ENCODE assay signal across 1 cellular context in the genomic region with DNA sequence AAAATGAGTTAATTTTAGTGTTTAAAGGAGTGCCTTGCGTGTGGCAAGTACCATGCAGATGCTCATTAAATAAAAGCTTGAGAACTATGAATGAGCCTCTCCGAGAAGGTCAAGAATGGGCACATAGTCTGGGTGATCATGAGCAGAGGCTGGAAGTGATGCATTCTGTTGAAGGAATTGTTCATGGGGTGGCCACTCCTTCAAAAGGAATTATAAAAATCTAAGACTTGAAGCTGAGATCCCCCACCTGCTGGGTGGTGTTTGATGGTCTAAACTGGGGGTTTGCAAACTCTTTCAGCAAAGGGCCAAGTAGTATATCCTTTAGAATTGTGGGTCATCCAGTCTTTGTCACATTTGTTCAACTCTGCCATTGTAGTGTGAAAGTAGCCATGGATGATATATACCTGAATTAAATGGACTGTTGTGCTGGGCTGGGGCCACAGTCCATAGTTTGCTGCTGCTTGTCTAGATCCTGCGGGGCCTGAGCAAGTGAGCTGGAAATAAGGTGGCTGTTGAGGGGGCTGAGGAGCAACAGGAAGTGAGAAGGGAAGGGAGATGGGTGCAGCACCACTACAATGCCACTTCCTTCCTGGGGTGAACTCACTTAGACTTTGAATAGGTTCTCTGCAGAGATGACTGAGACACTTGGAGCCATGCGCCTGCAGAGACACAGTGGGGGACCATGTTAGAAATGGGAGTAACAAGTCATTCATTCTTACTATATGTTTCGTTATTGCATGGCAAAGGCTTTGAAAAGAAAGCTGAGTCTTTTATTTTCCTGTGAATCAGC.
TF ChIP-seq lines count a peak whose summit lies in the region.

No MANE protein-coding gene starts in this region.

TF ChIP-seq in GM23338, 12 proteins besides CTCF, POLR2A, EP300 and RAD21:
- TF ChIP-seq ZNF462 (CRISPR knock-in tag; IDR thresholded peaks at IDR 0.05) (no peak), POLR2AphosphoS5 (IDR thresholded peaks at IDR 0.05; ENCODE audit: low read depth) (no peak), JUNB (IDR thresholded peaks at IDR 0.05; ENCODE audit: unreplicated experiment) (no peak), ZNF331 (CRISPR knock-in tag; IDR thresholded peaks at IDR 0.05; ENCODE audit: low read depth) (no peak), REST (IDR thresholded peaks at IDR 0.05; ENCODE audit: unreplicated experiment) (no peak), STAT1 (IDR thresholded peaks at IDR 0.05; ENCODE audit: unreplicated experiment) (no peak), CREB1 (CRISPR knock-in tag; IDR thresholded peaks at IDR 0.05; ENCODE audit: low read depth) (no peak), EZH2phosphoT487 (IDR thresholded peaks at IDR 0.05; ENCODE audit: unreplicated experiment) (no peak), EZH2 (IDR thresholded peaks at IDR 0.05; ENCODE audit: low read depth, unreplicated experiment) (no peak), ETS1 (IDR thresholded peaks at IDR 0.05) (no peak), NANOG (IDR thresholded peaks at IDR 0.05; ENCODE audit: borderline replicate concordance) (no peak), ZNF114 (CRISPR knock-in tag; IDR thresholded peaks at IDR 0.05) (no peak)
